Comparison of ENCODE assay signal across 10 cellular contexts in genomic region chr1:173122344-173122880, GRCh38.
A peak's percentile ranks its signal among the peaks of the same experiment; 100 is the strongest.
DNase-seq lines count a peak whose midpoint lies in the region; ATAC-seq and TF ChIP-seq lines count a peak whose summit lies in the region.
"Had no signal": no experiment of that assay in that cellular context is flagged by ENCODE, and none has a peak within 500 bp of the region (broad histone marks: within the 10 kb centered on the region; RNA-seq: fewer than 3 reads in every experiment).

No MANE protein-coding gene starts in this region.

- ATAC-seq in GM19463 (IDR thresholded peaks at IDR 0.05; ENCODE audit: unreplicated experiment), result no peak

- no peaks in the 10 kb centered on the region for H3K4me1 Mint-ChIP-seq in activated naive CD4-positive, alpha-beta T cell treated with anti-CD3 and anti-CD28 coated beads, Interleukin-2, amount 10 ng/mL, durations not matched to agents 7 days and 5 days

- DNase-seq in MG63 (no peak), colonic mucosa (no peak), medulla oblongata (ENCODE audit: extremely low spot score) (peak; percentile 21), tibial nerve (ENCODE audit: low spot score in 2 of 2) (no peak)
- no peak for DNase-seq in stimulated activated CD4-positive, alpha-beta T cell treated with anti-CD3 and anti-CD28 coated beads, Interleukin-12 subunit alpha, Interleukin-12 subunit beta, amount 100 ng/mL, for 4 hours
- DNase-seq in activated naive CD4-positive, alpha-beta T cell treated with anti-CD3 and anti-CD28 coated beads, Interleukin-2, amount 10 ng/mL, durations not matched to agents 7 days and 5 days, result no peak
- no peak for DNase-seq in stimulated activated naive CD4-positive, alpha-beta T cell (lab: John Stamatoyannopoulos, UW)
- DNase-seq: NCI-H774; stimulated activated CD4-positive, alpha-beta T cell treated with anti-CD3 and anti-CD28 coated beads, Interleukin-2, amount 100 ng/mL, for 24 hours had no signal

- peaks cover 4% of the 10 kb centered on the region for H3K27me3 Mint-ChIP-seq in activated naive CD4-positive, alpha-beta T cell treated with anti-CD3 and anti-CD28 coated beads, Interleukin-2, amount 10 ng/mL, durations not matched to agents 7 days and 5 days

- CTCF ChIA-PET in activated naive CD4-positive, alpha-beta T cell treated with anti-CD3 and anti-CD28 coated beads, Interleukin-2, amount 10 ng/mL, durations not matched to agents 7 days and 5 days (lab: Charles Lee), result no interaction called here

- TF ChIP-seq CTCF in colonic mucosa (IDR thresholded peaks at IDR 0.05) (no peak), tibial nerve (IDR thresholded peaks at IDR 0.05) (no peak)

- peaks cover 8% of the 10 kb centered on the region for H3K4me1 ChIP-seq in colonic mucosa
- H3K4me1 ChIP-seq in tibial nerve, result peaks cover 0 to 22% (median 4%) of the 10 kb centered on the region in 4 donors

- H3K9me3 ChIP-seq in MG63 (no peaks in the 10 kb centered on the region), colonic mucosa (no peaks in the 10 kb centered on the region), tibial nerve (no peaks in the 10 kb centered on the region)

- H3K9me3 Mint-ChIP-seq in activated naive CD4-positive, alpha-beta T cell treated with anti-CD3 and anti-CD28 coated beads, Interleukin-2, amount 10 ng/mL, durations not matched to agents 7 days and 5 days, result no peaks in the 10 kb centered on the region

- H3K27ac ChIP-seq in colonic mucosa (peak overlapping the region; percentile 68), tibial nerve (peak overlapping the region in 3 of 4 donors; percentile 33 to 85 (median 72))

- H3K27me3 ChIP-seq in MG63 (no peaks in the 10 kb centered on the region), colonic mucosa (no peaks in the 10 kb centered on the region), tibial nerve (no peaks in the 10 kb centered on the region)

- H3K4me3 ChIP-seq in MG63, result peak overlapping the region; percentile 13
- H3K4me3 ChIP-seq in colonic mucosa, result no peak overlapping the region
- H3K4me3 ChIP-seq in tibial nerve, result peak overlapping the region in 1 of 4 donors; percentile 44

- TF ChIP-seq EP300 in tibial nerve (IDR thresholded peaks at IDR 0.05), result no peak

- no peak overlapping the region for H3K4me3 Mint-ChIP-seq in activated naive CD4-positive, alpha-beta T cell treated with anti-CD3 and anti-CD28 coated beads, Interleukin-2, amount 10 ng/mL, durations not matched to agents 7 days and 5 days

- H3K9ac ChIP-seq in colonic mucosa (ENCODE audit: low read depth in 2 of 2, low read length in 2 of 2), result no peak overlapping the region

- TF ChIP-seq POLR2A in tibial nerve (IDR thresholded peaks at IDR 0.05), result no peak

- H3K36me3 ChIP-seq in MG63 (no peaks in the 10 kb centered on the region), colonic mucosa (no peaks in the 10 kb centered on the region), tibial nerve (no peaks in the 10 kb centered on the region)

- H3K36me3 Mint-ChIP-seq in activated naive CD4-positive, alpha-beta T cell treated with anti-CD3 and anti-CD28 coated beads, Interleukin-2, amount 10 ng/mL, durations not matched to agents 7 days and 5 days, result no peaks in the 10 kb centered on the region

- H3K27ac Mint-ChIP-seq in activated naive CD4-positive, alpha-beta T cell treated with anti-CD3 and anti-CD28 coated beads, Interleukin-2, amount 10 ng/mL, durations not matched to agents 7 days and 5 days, result no peak overlapping the region

- WGBS in tibial nerve, 2 donors, result 13 to 36% methylated on average over 2 of the region's 2 CpGs

- intact Hi-C loops in colonic mucosa (cut with DNase I), result loop anchor here (10.0 kb wide), 1 partner anchor 72 kb away; no protein-coding TSS in a partner anchor
